ENCODE assay signal across 8 cellular contexts in the genomic region with DNA sequence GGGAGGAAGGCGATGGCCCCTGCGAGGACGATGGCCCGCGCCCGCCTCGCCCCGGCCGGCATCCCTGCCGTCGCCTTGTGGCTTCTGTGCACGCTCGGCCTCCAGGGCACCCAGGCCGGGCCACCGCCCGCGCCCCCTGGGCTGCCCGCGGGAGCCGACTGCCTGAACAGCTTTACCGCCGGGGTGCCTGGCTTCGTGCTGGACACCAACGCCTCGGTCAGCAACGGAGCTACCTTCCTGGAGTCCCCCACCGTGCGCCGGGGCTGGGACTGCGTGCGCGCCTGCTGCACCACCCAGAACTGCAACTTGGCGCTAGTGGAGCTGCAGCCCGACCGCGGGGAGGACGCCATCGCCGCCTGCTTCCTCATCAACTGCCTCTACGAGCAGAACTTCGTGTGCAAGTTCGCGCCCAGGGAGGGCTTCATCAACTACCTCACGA. TPM values are rescaled to one million over a fixed set of nuclear protein-coding genes. Genes with fewer than 3 reads are reported as not detected.
DNase-seq lines count a peak whose midpoint lies in the region; ATAC-seq and TF ChIP-seq lines count a peak whose summit lies in the region.

No MANE protein-coding gene starts in this region.

- no peaks in the 10 kb centered on the region for H3K9me3 ChIP-seq in osteoblast (ENCODE audit: low read depth, low read length)

- no peak for TF ChIP-seq CTCF in osteoblast (IDR thresholded peaks at IDR 0.05; ENCODE audit: extremely low read depth, low read depth, low read length)

- peak; percentile 4 for ATAC-seq in esophagus mucosa

- TF ChIP-seq RAD21 in Ishikawa (IDR thresholded peaks at IDR 0.05; ENCODE audit: low read depth), result no peak

- H3K4me1 ChIP-seq in osteoblast (ENCODE audit: insufficient read depth, low read length), result peaks cover 16% of the 10 kb centered on the region

- no peaks in the 10 kb centered on the region for H3K79me2 ChIP-seq in osteoblast (ENCODE audit: insufficient read depth, low read length)

- H3K27ac ChIP-seq in osteoblast (ENCODE audit: low read depth, low read length), result no peak overlapping the region

- H3K27me3 ChIP-seq in osteoblast (ENCODE audit: insufficient read depth, low read length), result peaks cover 37% of the 10 kb centered on the region

- DNase-seq in AG20443 (ENCODE audit: low spot score), result peak; percentile 52
- peak; percentile 78 for DNase-seq in activated CD8-positive, alpha-beta memory T cell treated with anti-CD3 and anti-CD28 coated beads for 24 hours
- DNase-seq in osteoblast (ENCODE audit: insufficient read length, low spot score, missing footprints), result peak; percentile 90
- DNase-seq in SHP77 treated with DMSO at 0.1 percent for 48 hours (lab: John Stamatoyannopoulos, UW), result no peak
- DNase-seq in NCI-H1048 (lab: John Stamatoyannopoulos, UW), result no peak
- DNase-seq in HuH-7 (ENCODE audit: low spot score), result no peak

- no peak for TF ChIP-seq EP300 in Ishikawa (IDR thresholded peaks at IDR 0.05; ENCODE audit: borderline replicate concordance)

- peak overlapping the region; percentile 59 for H3K4me3 ChIP-seq in osteoblast (ENCODE audit: insufficient read depth, low read length)

- H2AFZ ChIP-seq in osteoblast (ENCODE audit: low read length), result peak overlapping the region; percentile 76

- H3K4me2 ChIP-seq in osteoblast (ENCODE audit: insufficient read depth, low read length), result peak overlapping the region; percentile 77

- H4K20me1 ChIP-seq in osteoblast (ENCODE audit: insufficient read depth, low read length), result no peaks in the 10 kb centered on the region

- H3K36me3 ChIP-seq in osteoblast (ENCODE audit: insufficient read depth, low read length), result no peaks in the 10 kb centered on the region

TF ChIP-seq in Ishikawa, 13 proteins besides CTCF, POLR2A, EP300 and RAD21:
- TF ChIP-seq MAX (IDR thresholded peaks at IDR 0.05) (0 out of 2 replicates have a peak, but pooled peaks have one; percentile 12), REST (IDR thresholded peaks at IDR 0.05; ENCODE audit: low read depth) (no peak; the same call in 1 of the 2 replicates), TEAD4 (IDR thresholded peaks at IDR 0.05) (no peak), CREB1 (IDR thresholded peaks at IDR 0.05; ENCODE audit: low read depth) (no peak), TCF12 (IDR thresholded peaks at IDR 0.05; ENCODE audit: low read depth) (no peak), ZBTB7A (IDR thresholded peaks at IDR 0.05; ENCODE audit: low read depth) (no peak), FOXM1 (IDR thresholded peaks at IDR 0.05; ENCODE audit: borderline replicate concordance, low read depth) (no peak), CEBPB (IDR thresholded peaks at IDR 0.05) (no peak)
- TF ChIP-seq, protein P1, sequence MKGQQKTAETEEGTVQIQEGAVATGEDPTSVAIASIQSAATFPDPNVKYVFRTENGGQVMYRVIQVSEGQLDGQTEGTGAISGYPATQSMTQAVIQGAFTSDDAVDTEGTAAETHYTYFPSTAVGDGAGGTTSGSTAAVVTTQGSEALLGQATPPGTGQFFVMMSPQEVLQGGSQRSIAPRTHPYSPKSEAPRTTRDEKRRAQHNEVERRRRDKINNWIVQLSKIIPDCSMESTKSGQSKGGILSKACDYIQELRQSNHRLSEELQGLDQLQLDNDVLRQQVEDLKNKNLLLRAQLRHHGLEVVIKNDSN (IDR thresholded peaks at IDR 0.05), result no peak

RNA-seq across cellular contexts. Expression of gene SPINT1, which starts 0.7 kb away (rescaled TPM):
- total RNA-seq in esophagus mucosa, result 127 TPM
- 0.72 and 0.88 TPM in 2 replicates for total RNA-seq in osteoblast

RNA-seq across cellular contexts. Expression of gene PPP1R14D, which starts 16.1 kb away (rescaled TPM):
- total RNA-seq in esophagus mucosa (not detected), osteoblast (not detected in 2 replicates)

RNA-seq across cellular contexts. Expression of gene RHOV, which starts 29.5 kb away (rescaled TPM):
- total RNA-seq in esophagus mucosa (118 TPM), osteoblast (0.36 TPM in 1 of 2 replicates, not detected in the other)

RNA-seq across cellular contexts. Expression of gene DNAJC17, which starts 37.3 kb away (rescaled TPM):
- total RNA-seq in esophagus mucosa, result 20.8 TPM
- total RNA-seq in osteoblast, result 14.8 and 15.6 TPM in 2 replicates

RNA-seq across cellular contexts. Expression of gene ZFYVE19, which starts 37.7 kb away (rescaled TPM):
- total RNA-seq in esophagus mucosa, result 18.4 TPM
- total RNA-seq in osteoblast, result 17.4 and 18.0 TPM in 2 replicates

Comparison
In these comparisons a context has a peak if more than half of its experiments do, and no peak if none do; other contexts are left out.
1. DNase-seq: peak in AG20443 (single experiment), activated CD8-positive, alpha-beta memory T cell treated with anti-CD3 and anti-CD28 coated beads for 24 hours (single experiment) and osteoblast (single experiment); none in SHP77 treated with DMSO at 0.1 percent for 48 hours (single experiment), NCI-H1048 (single experiment) and HuH-7 (single experiment).
2. RNA of gene SPINT1, which starts 0.7 kb away (total RNA-seq): 127 TPM in esophagus mucosa (single experiment); 0.72 to 0.88 TPM in osteoblast; every median in the first group is over 10 times any median in the second.
3. RNA of gene RHOV, which starts 29.5 kb away (total RNA-seq): 118 TPM in esophagus mucosa (single experiment); 0.36 TPM in osteoblast; every median in the first group is over 10 times any median in the second.